ENCODE assay signal across 1 cellular context in genomic region chr17:40818733-40819527, GRCh38.
TF ChIP-seq lines count a peak whose summit lies in the region.

No MANE protein-coding gene starts in this region.

TF ChIP-seq in HepG2, 621 proteins besides CTCF, POLR2A, EP300 and RAD21 (continues in another document):
- TF ChIP-seq ZBTB10 (CRISPR knock-in tag; IDR thresholded peaks at IDR 0.05; ENCODE audit: borderline replicate concordance) (0 out of 2 replicates have a peak, but pooled peaks have one; percentile 2), REL (CRISPR knock-in tag; conservative IDR thresholded peaks at IDR 0.05) (no peak), FOXA3 (CRISPR knock-in tag; IDR thresholded peaks at IDR 0.05) (no peak), ZNF329 (CRISPR knock-in tag; IDR thresholded peaks at IDR 0.05; ENCODE audit: low read depth) (0 out of 2 replicates have a peak, but pooled peaks have one; percentile 34), ARNT2 (CRISPR knock-in tag; IDR thresholded peaks at IDR 0.05; ENCODE audit: low read depth) (peak; percentile 59), ARID3A (IDR thresholded peaks at IDR 0.05; ENCODE audit: low read depth, low read length) (0 out of 2 replicates have a peak, but pooled peaks have one; percentile 11), KDM5B (CRISPR knock-in tag; IDR thresholded peaks at IDR 0.05; ENCODE audit: borderline replicate concordance) (peak; percentile 46; the same call in 1 of the 2 replicates), CREB1 (IDR thresholded peaks at IDR 0.05) (no peak; the same call in 1 of the 2 replicates), CREB1 (CRISPR knock-in tag; IDR thresholded peaks at IDR 0.05) (0 out of 2 replicates have a peak, but pooled peaks have one; percentile 39), KLF6 (CRISPR knock-in tag; IDR thresholded peaks at IDR 0.05) (peak; percentile 39; the same call in 1 of the 2 replicates), PAX8 (CRISPR knock-in tag; IDR thresholded peaks at IDR 0.05; ENCODE audit: borderline replicate concordance) (peak; percentile 88; the same call in 1 of the 2 replicates), NFKBIZ (CRISPR knock-in tag; IDR thresholded peaks at IDR 0.05) (no peak), ZSCAN21 (CRISPR knock-in tag; IDR thresholded peaks at IDR 0.05; ENCODE audit: borderline replicate concordance) (peak; percentile 65; the same call in 1 of the 2 replicates), IRF2 (CRISPR knock-in tag; IDR thresholded peaks at IDR 0.05) (0 out of 2 replicates have a peak, but pooled peaks have one; percentile 33), ZNF276 (CRISPR knock-in tag; IDR thresholded peaks at IDR 0.05; ENCODE audit: low read depth) (0 out of 2 replicates have a peak, but pooled peaks have one; percentile 39), ZNF761 (CRISPR knock-in tag; conservative IDR thresholded peaks at IDR 0.05) (0 out of 2 replicates have a peak, but pooled peaks have one; percentile 30), MZF1 (CRISPR knock-in tag; IDR thresholded peaks at IDR 0.05; ENCODE audit: borderline replicate concordance) (no peak), ZBTB3 (CRISPR knock-in tag; IDR thresholded peaks at IDR 0.05; ENCODE audit: borderline replicate concordance, low read depth) (peak; percentile 1; the same call in 1 of the 2 replicates), ZNF83 (CRISPR knock-in tag; IDR thresholded peaks at IDR 0.05; ENCODE audit: borderline replicate concordance) (no peak), ZNF816 (CRISPR knock-in tag; IDR thresholded peaks at IDR 0.05; ENCODE audit: borderline replicate concordance) (0 out of 2 replicates have a peak, but pooled peaks have one; percentile 57), RBFOX2 (IDR thresholded peaks at IDR 0.05; ENCODE audit: low read depth, low read length) (peak; percentile 96), XRCC5 (optimal IDR thresholded peaks at IDR 0.05; ENCODE audit: low read length) (peak; percentile 35), ATF7-NPFF (CRISPR knock-in tag; IDR thresholded peaks at IDR 0.05; ENCODE audit: low read depth) (peak; percentile 45; the same call in 1 of the 2 replicates), GABPB1 (CRISPR knock-in tag; IDR thresholded peaks at IDR 0.05) (peak; percentile 93), KMT2A (CRISPR knock-in tag; IDR thresholded peaks at IDR 0.05) (no peak; the same call in 1 of the 2 replicates), THAP11 (CRISPR knock-in tag; IDR thresholded peaks at IDR 0.05) (peak; percentile 85), LBX2 (CRISPR knock-in tag; IDR thresholded peaks at IDR 0.05; ENCODE audit: borderline replicate concordance) (peak; percentile 57; the same call in 1 of the 2 replicates), LCORL (IDR thresholded peaks at IDR 0.05) (no peak), LCORL (CRISPR knock-in tag; IDR thresholded peaks at IDR 0.05) (no peak), NR2C2 (CRISPR knock-in tag; IDR thresholded peaks at IDR 0.05; ENCODE audit: borderline replicate concordance) (peak; percentile 98), SAP130 (CRISPR knock-in tag; IDR thresholded peaks at IDR 0.05; ENCODE audit: low read depth) (peak; percentile 47), SP2 (CRISPR knock-in tag; IDR thresholded peaks at IDR 0.05) (no peak; the same call in 1 of the 2 replicates), ZNF451 (CRISPR knock-in tag; IDR thresholded peaks at IDR 0.05) (peak; percentile 75; the same call in 1 of the 2 replicates), FOXO1 (CRISPR knock-in tag; IDR thresholded peaks at IDR 0.05) (0 out of 2 replicates have a peak, but pooled peaks have one; percentile 16), ZNF776 (CRISPR knock-in tag; IDR thresholded peaks at IDR 0.05) (peak; percentile 54; the same call in 1 of the 2 replicates), SKI (IDR thresholded peaks at IDR 0.05; ENCODE audit: partially characterized antibody) (peak; percentile 64), ZNF619 (CRISPR knock-in tag; IDR thresholded peaks at IDR 0.05) (no peak), SUZ12 (IDR thresholded peaks at IDR 0.05; ENCODE audit: low read depth, low read length) (no peak), TBX2 (CRISPR knock-in tag; IDR thresholded peaks at IDR 0.05; ENCODE audit: borderline replicate concordance) (0 out of 2 replicates have a peak, but pooled peaks have one; percentile 14), IKZF4 (CRISPR knock-in tag; IDR thresholded peaks at IDR 0.05; ENCODE audit: borderline replicate concordance, low read depth, not compliant biosample characterization) (peak; percentile 54), ZNF20 (CRISPR knock-in tag; IDR thresholded peaks at IDR 0.05) (no peak), KAT7 (CRISPR knock-in tag; IDR thresholded peaks at IDR 0.05; ENCODE audit: borderline replicate concordance) (peak; percentile 50; the same call in 1 of the 2 replicates), ZNF564 (CRISPR knock-in tag; IDR thresholded peaks at IDR 0.05) (0 out of 2 replicates have a peak, but pooled peaks have one; percentile 30), GTF2F1 (IDR thresholded peaks at IDR 0.05; ENCODE audit: low read length) (no peak), HNRNPUL1 (IDR thresholded peaks at IDR 0.05; ENCODE audit: low read depth, low read length) (no peak)
- TF ChIP-seq, protein P1, sequence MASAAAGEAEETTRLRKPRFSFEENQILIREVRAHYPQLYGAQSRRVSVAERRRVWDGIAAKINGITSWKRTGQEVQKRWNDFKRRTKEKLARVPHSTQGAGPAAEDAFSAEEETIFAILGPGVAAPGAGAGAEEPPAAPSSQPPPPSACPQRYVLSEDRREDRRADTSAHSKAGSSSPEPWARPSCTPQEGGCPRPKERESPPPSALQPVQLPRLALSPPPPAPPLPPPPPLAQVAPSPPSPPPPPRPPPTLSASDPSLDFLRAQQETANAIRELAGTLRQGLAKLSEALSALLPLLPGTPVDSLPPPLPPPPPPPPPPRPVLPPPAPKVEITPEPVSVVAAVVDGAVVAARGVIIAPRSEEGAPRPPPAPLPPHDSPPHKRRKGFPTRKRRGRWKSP (CRISPR knock-in tag; IDR thresholded peaks at IDR 0.05) = peak; percentile 54; the same call in 1 of the 2 replicates
- TF ChIP-seq, protein P2, sequence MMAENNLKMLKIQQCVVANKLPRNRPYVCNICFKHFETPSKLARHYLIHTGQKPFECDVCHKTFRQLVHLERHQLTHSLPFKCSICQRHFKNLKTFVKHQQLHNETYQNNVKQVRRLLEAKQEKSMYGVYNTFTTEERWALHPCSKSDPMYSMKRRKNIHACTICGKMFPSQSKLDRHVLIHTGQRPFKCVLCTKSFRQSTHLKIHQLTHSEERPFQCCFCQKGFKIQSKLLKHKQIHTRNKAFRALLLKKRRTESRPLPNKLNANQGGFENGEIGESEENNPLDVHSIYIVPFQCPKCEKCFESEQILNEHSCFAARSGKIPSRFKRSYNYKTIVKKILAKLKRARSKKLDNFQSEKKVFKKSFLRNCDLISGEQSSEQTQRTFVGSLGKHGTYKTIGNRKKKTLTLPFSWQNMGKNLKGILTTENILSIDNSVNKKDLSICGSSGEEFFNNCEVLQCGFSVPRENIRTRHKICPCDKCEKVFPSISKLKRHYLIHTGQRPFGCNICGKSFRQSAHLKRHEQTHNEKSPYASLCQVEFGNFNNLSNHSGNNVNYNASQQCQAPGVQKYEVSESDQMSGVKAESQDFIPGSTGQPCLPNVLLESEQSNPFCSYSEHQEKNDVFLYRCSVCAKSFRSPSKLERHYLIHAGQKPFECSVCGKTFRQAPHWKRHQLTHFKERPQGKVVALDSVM (CRISPR knock-in tag; IDR thresholded peaks at IDR 0.05) = peak; percentile 37
- TF ChIP-seq, protein P3, sequence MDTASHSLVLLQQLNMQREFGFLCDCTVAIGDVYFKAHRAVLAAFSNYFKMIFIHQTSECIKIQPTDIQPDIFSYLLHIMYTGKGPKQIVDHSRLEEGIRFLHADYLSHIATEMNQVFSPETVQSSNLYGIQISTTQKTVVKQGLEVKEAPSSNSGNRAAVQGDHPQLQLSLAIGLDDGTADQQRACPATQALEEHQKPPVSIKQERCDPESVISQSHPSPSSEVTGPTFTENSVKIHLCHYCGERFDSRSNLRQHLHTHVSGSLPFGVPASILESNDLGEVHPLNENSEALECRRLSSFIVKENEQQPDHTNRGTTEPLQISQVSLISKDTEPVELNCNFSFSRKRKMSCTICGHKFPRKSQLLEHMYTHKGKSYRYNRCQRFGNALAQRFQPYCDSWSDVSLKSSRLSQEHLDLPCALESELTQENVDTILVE (CRISPR knock-in tag; IDR thresholded peaks at IDR 0.05) = peak; percentile 96
- TF ChIP-seq, protein P4, sequence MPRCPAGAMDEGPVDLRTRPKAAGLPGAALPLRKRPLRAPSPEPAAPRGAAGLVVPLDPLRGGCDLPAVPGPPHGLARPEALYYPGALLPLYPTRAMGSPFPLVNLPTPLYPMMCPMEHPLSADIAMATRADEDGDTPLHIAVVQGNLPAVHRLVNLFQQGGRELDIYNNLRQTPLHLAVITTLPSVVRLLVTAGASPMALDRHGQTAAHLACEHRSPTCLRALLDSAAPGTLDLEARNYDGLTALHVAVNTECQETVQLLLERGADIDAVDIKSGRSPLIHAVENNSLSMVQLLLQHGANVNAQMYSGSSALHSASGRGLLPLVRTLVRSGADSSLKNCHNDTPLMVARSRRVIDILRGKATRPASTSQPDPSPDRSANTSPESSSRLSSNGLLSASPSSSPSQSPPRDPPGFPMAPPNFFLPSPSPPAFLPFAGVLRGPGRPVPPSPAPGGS (CRISPR knock-in tag; IDR thresholded peaks at IDR 0.05) = 0 out of 2 replicates have a peak, but pooled peaks have one; percentile 45
- TF ChIP-seq, protein P5, sequence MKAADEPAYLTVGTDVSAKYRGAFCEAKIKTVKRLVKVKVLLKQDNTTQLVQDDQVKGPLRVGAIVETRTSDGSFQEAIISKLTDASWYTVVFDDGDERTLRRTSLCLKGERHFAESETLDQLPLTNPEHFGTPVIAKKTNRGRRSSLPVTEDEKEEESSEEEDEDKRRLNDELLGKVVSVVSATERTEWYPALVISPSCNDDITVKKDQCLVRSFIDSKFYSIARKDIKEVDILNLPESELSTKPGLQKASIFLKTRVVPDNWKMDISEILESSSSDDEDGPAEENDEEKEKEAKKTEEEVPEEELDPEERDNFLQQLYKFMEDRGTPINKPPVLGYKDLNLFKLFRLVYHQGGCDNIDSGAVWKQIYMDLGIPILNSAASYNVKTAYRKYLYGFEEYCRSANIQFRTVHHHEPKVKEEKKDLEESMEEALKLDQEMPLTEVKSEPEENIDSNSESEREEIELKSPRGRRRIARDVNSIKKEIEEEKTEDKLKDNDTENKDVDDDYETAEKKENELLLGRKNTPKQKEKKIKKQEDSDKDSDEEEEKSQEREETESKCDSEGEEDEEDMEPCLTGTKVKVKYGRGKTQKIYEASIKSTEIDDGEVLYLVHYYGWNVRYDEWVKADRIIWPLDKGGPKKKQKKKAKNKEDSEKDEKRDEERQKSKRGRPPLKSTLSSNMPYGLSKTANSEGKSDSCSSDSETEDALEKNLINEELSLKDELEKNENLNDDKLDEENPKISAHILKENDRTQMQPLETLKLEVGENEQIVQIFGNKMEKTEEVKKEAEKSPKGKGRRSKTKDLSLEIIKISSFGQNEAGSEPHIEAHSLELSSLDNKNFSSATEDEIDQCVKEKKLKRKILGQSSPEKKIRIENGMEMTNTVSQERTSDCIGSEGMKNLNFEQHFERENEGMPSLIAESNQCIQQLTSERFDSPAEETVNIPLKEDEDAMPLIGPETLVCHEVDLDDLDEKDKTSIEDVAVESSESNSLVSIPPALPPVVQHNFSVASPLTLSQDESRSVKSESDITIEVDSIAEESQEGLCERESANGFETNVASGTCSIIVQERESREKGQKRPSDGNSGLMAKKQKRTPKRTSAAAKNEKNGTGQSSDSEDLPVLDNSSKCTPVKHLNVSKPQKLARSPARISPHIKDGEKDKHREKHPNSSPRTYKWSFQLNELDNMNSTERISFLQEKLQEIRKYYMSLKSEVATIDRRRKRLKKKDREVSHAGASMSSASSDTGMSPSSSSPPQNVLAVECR (CRISPR knock-in tag; IDR thresholded peaks at IDR 0.05; ENCODE audit: borderline replicate concordance) = peak; percentile 64; the same call in 1 of the 2 replicates
